ENCODE assay signal across 18 cellular contexts in genomic region chr2:191415101-191415500, GRCh38.
A peak's percentile ranks its signal among the peaks of the same experiment; 100 is the strongest.
DNase-seq lines count a peak whose midpoint lies in the region; ATAC-seq and TF ChIP-seq lines count a peak whose summit lies in the region.
"Had no signal": no experiment of that assay in that cellular context is flagged by ENCODE, and none has a peak within 500 bp of the region (broad histone marks: within the 10 kb centered on the region; RNA-seq: fewer than 3 reads in every experiment).

No MANE protein-coding gene starts in this region.

- no peaks in the 10 kb centered on the region for H3K9me3 Mint-ChIP-seq in progenitor cell of endocrine pancreas (ENCODE audit: low read depth)
- H3K9me3 Mint-ChIP-seq: CD4-positive, alpha-beta T cell; CD8-positive, alpha-beta T cell had no signal

- H3K27me3 ChIP-seq in breast epithelium, result no peaks in the 10 kb centered on the region
- no peaks in the 10 kb centered on the region for H3K27me3 ChIP-seq in PC-3 (ENCODE audit: low read length)
- H3K27me3 ChIP-seq in heart left ventricle, result no peaks in the 10 kb centered on the region
- H3K27me3 ChIP-seq: BLaER1 treated with 17β-estradiol and CSF1 and Interleukin-3, amounts not matched to agents 10 nM and 100 nM had no signal

- in situ Hi-C loops in T47D (cut with HindIII; ENCODE audit: low pct_unique_long_range_greater_than_20kb, low sequenced_read_pairs), result no loop called here

- peak; percentile 16 for ATAC-seq in PC-3
- peak; percentile 63 for ATAC-seq in esophagus mucosa
- no peak for ATAC-seq in T-helper 17 cell
- ATAC-seq in heart left ventricle, result no peak
- ATAC-seq: A549; CD8-positive, alpha-beta T cell had no signal

- H3K36me3 ChIP-seq in breast epithelium (no peaks in the 10 kb centered on the region), PC-3 (ENCODE audit: low read depth, low read length) (peaks cover 58% of the 10 kb centered on the region), heart left ventricle (peaks cover 0 to 91% (median 68%) of the 10 kb centered on the region in 9 donors)

- H3K27ac ChIP-seq in breast epithelium, result no peak overlapping the region
- H3K27ac ChIP-seq in PC-3 (ENCODE audit: low read length), result no peak overlapping the region
- H3K27ac ChIP-seq in heart left ventricle, result no peak overlapping the region
- H3K27ac ChIP-seq: A549; BLaER1 treated with 17β-estradiol and CSF1 and Interleukin-3, amounts not matched to agents 10 nM and 100 nM had no signal

- CTCF ChIA-PET in PC-3 (lab: Charles Lee), result no interaction called here

- H3K4me1 ChIP-seq in breast epithelium, result no peaks in the 10 kb centered on the region
- peaks cover 10% of the 10 kb centered on the region for H3K4me1 ChIP-seq in PC-3 (ENCODE audit: insufficient read depth, low read length)
- H3K4me1 ChIP-seq in heart left ventricle, result peaks cover 0 to 14% (median 0%) of the 10 kb centered on the region in 12 donors
- H3K4me1 ChIP-seq: BLaER1 treated with 17β-estradiol and CSF1 and Interleukin-3, amounts not matched to agents 10 nM and 100 nM had no signal

- H3K9me3 ChIP-seq in breast epithelium (no peaks in the 10 kb centered on the region), PC-3 (ENCODE audit: low read length) (no peaks in the 10 kb centered on the region), T-helper 17 cell (ENCODE audit: control insufficient read depth, low read length, poor library complexity, severe bottlenecking) (no peaks in the 10 kb centered on the region), heart left ventricle (no peaks in the 10 kb centered on the region)
- H3K9me3 ChIP-seq: A549; BLaER1 treated with 17β-estradiol and CSF1 and Interleukin-3, amounts not matched to agents 10 nM and 100 nM; Caco-2 had no signal

- H3K4me2 ChIP-seq in PC-3 (ENCODE audit: low read length), result no peak overlapping the region
- H3K4me2 ChIP-seq: A549; BLaER1 treated with 17β-estradiol and CSF1 and Interleukin-3, amounts not matched to agents 10 nM and 100 nM had no signal

- H3K9me2 ChIP-seq in PC-3 (replicated peaks; ENCODE audit: low read length), result no peaks in the 10 kb centered on the region

- DNase-seq in T47D (ENCODE audit: low read depth in 1 of 2, low spot score in 1 of 2) (peak; percentile 18 to 40), breast epithelium (ENCODE audit: low spot score in 2 of 2) (no peak), PC-3 (no peak), progenitor cell of endocrine pancreas (ENCODE audit: low spot score, unreplicated experiment) (no peak), T-helper 17 cell (no peak), OCI-M1 (lab: John Stamatoyannopoulos, UW) (no peak), heart left ventricle (no peak)
- DNase-seq: AML-193; Caco-2; Calu3; CD4-positive, alpha-beta T cell; CD8-positive, alpha-beta T cell; DMS79 treated with DMSO at 0.1 percent for 48 hours; GF-D8 had no signal

- H3K4me3 ChIP-seq in breast epithelium (no peak overlapping the region), PC-3 (ENCODE audit: low read length) (no peak overlapping the region), heart left ventricle (no peak overlapping the region)
- H3K4me3 ChIP-seq: A549; BLaER1 treated with 17β-estradiol and CSF1 and Interleukin-3, amounts not matched to agents 10 nM and 100 nM had no signal

- H3F3A ChIP-seq in PC-3 (ENCODE audit: low read length, unreplicated experiment), result no peaks in the 10 kb centered on the region

- peak overlapping the region; percentile 29 for H3K27ac Mint-ChIP-seq in progenitor cell of endocrine pancreas
- no peak overlapping the region for H3K27ac Mint-ChIP-seq in T-helper 17 cell
- H3K27ac Mint-ChIP-seq: B cell; CD4-positive, alpha-beta T cell; CD8-positive, alpha-beta T cell had no signal

- intact Hi-C loops in breast epithelium (cut with DNase I; ENCODE audit: low total_unique reads) (no loop called here), PC-3 (cut with micrococcal nuclease) (loop anchor here (5.0 kb wide), 1 partner anchor 33 kb away; no protein-coding TSS in a partner anchor), heart left ventricle (cut with DNase I) (loop anchor here in 1 of 10 donors (10.0 kb wide), 1 partner anchor 80 kb away; no protein-coding TSS in a partner anchor)

- H3K79me2 ChIP-seq in PC-3 (ENCODE audit: low read length), result no peaks in the 10 kb centered on the region

- H4K20me1 ChIP-seq in PC-3 (ENCODE audit: low read length), result no peaks in the 10 kb centered on the region
- H4K20me1 ChIP-seq: BLaER1 treated with 17β-estradiol and CSF1 and Interleukin-3, amounts not matched to agents 10 nM and 100 nM had no signal

- H3K36me3 Mint-ChIP-seq in progenitor cell of endocrine pancreas (ENCODE audit: insufficient read depth), result peaks cover 43% of the 10 kb centered on the region
- H3K36me3 Mint-ChIP-seq in T-helper 17 cell (ENCODE audit: low read depth), result no peaks in the 10 kb centered on the region
- H3K36me3 Mint-ChIP-seq: CD8-positive, alpha-beta T cell had no signal

- H3K27me3 Mint-ChIP-seq in progenitor cell of endocrine pancreas (no peaks in the 10 kb centered on the region), T-helper 17 cell (peaks cover 7% of the 10 kb centered on the region)
- H3K27me3 Mint-ChIP-seq: B cell; CD4-positive, alpha-beta T cell had no signal

- H3K4me3 Mint-ChIP-seq in progenitor cell of endocrine pancreas (ENCODE audit: low read depth) (no peak overlapping the region), T-helper 17 cell (no peak overlapping the region)
- H3K4me3 Mint-ChIP-seq: B cell; CD4-positive, alpha-beta T cell; CD8-positive, alpha-beta T cell had no signal

- H3K9ac ChIP-seq in PC-3 (ENCODE audit: low read length), result no peak overlapping the region
- H3K9ac ChIP-seq: BLaER1 treated with 17β-estradiol and CSF1 and Interleukin-3, amounts not matched to agents 10 nM and 100 nM had no signal

- POLR2A ChIA-PET in PC-3 (lab: Charles Lee; ENCODE audit: unreplicated experiment), result no interaction called here

- no peak overlapping the region for H2AFZ ChIP-seq in PC-3 (ENCODE audit: low read length)

- BruUV-seq in PC-3 (replicated peaks; lab: Mats Ljungman, UMichigan), result no TSS peak

- no peak for TF ChIP-seq CTCF in breast epithelium (IDR thresholded peaks at IDR 0.05)
- no peak for TF ChIP-seq CTCF in PC-3 (conservative IDR thresholded peaks at IDR 0.05; ENCODE audit: low read depth, low read length)
- TF ChIP-seq CTCF in progenitor cell of endocrine pancreas (IDR thresholded peaks at IDR 0.05; ENCODE audit: unreplicated experiment), result no peak
- no peak for TF ChIP-seq CTCF in heart left ventricle (IDR thresholded peaks at IDR 0.05)

- TF ChIP-seq POLR2A in breast epithelium (IDR thresholded peaks at IDR 0.05), result no peak
- TF ChIP-seq POLR2A in heart left ventricle (IDR thresholded peaks at IDR 0.05), result no peak

- peaks cover 18% of the 10 kb centered on the region for H3K4me1 Mint-ChIP-seq in progenitor cell of endocrine pancreas (ENCODE audit: low read depth)
- H3K4me1 Mint-ChIP-seq in T-helper 17 cell, result no peaks in the 10 kb centered on the region
- H3K4me1 Mint-ChIP-seq: B cell had no signal

Comparison
In these comparisons a context has a peak if more than half of its experiments do, and no peak if none do; other contexts are left out.
1. DNase-seq: peak in T47D (2 of 2); none in breast epithelium (0 of 2), PC-3 (single experiment), progenitor cell of endocrine pancreas (single experiment), T-helper 17 cell (0 of 3), OCI-M1 (single experiment) and heart left ventricle (0 of 5).
2. ATAC-seq: peak in PC-3 (single experiment) and esophagus mucosa (single experiment); none in T-helper 17 cell (single experiment) and heart left ventricle (0 of 4).